Comparison of ENCODE assay signal across 10 cellular contexts in genomic region chrX:110156167-110156754, GRCh38.
DNase-seq lines count a peak whose midpoint lies in the region; FAIRE-seq and TF ChIP-seq lines count a peak whose summit lies in the region.
"Had no signal": no experiment of that assay in that cellular context is flagged by ENCODE, and none has a peak within 500 bp of the region (broad histone marks: within the 10 kb centered on the region; RNA-seq: fewer than 3 reads in every experiment).

No MANE protein-coding gene starts in this region.

- H3K27me3 ChIP-seq in parathyroid adenoma (ENCODE audit: control insufficient read depth, insufficient read depth, low read length): no peaks in the 10 kb centered on the region

- TF ChIP-seq CTCF in coronary artery (IDR thresholded peaks at IDR 0.05) (peak; percentile 36), parathyroid adenoma (IDR thresholded peaks at IDR 0.05) (peak; percentile 43)

- H2AFZ ChIP-seq in parathyroid adenoma: no peak overlapping the region

- H3K4me1 ChIP-seq in parathyroid adenoma: no peaks in the 10 kb centered on the region

- no peaks in the 10 kb centered on the region for H3K36me3 ChIP-seq in parathyroid adenoma (ENCODE audit: control insufficient read depth, insufficient read depth, low read length)

- H3K79me2 ChIP-seq in parathyroid adenoma: no peaks in the 10 kb centered on the region

- FAIRE-seq in urothelium cell line (lab: Jason Lieb, UNC): no peak

- H3K4me3 ChIP-seq in coronary artery: no peak overlapping the region
- no peak overlapping the region for H3K4me3 ChIP-seq in parathyroid adenoma (ENCODE audit: low read depth, low read length)

- no peak overlapping the region for H3K4me2 ChIP-seq in parathyroid adenoma (ENCODE audit: low read length)

- H3K9ac ChIP-seq in parathyroid adenoma: no peak overlapping the region

- peak; percentile 46 for DNase-seq in DMS53 (lab: John Stamatoyannopoulos, UW)
- no peak for DNase-seq in DMS53 treated with DMSO at 0.1 percent for 48 hours (lab: John Stamatoyannopoulos, UW; ENCODE audit: unreplicated experiment)
- peak; percentile 36 for DNase-seq in NAMALWA (ENCODE audit: low spot score)
- no peak for DNase-seq in coronary artery (ENCODE audit: low spot score)
- DNase-seq in urothelium cell line (ENCODE audit: low spot score): no peak
- DNase-seq in cerebellar cortex (ENCODE audit: low spot score): no peak
- DNase-seq in NCI-H1417 treated with DMSO at 0.1 percent for 48 hours (lab: John Stamatoyannopoulos, UW): no peak
- DNase-seq: 8988T; stimulated activated CD4-positive, alpha-beta T cell treated with anti-CD3 and anti-CD28 coated beads, Interleukin-4, amount 100 ng/mL, for 1 hour had no signal

- H3K27ac ChIP-seq in coronary artery: no peak overlapping the region
- no peak overlapping the region for H3K27ac ChIP-seq in parathyroid adenoma

- H3K9me3 ChIP-seq in parathyroid adenoma (ENCODE audit: control insufficient read depth, low read length): no peaks in the 10 kb centered on the region

Comparison
In these comparisons a context has a peak if more than half of its experiments do, and no peak if none do; other contexts are left out.
1. DNase-seq: peak in DMS53 (single experiment) and NAMALWA (single experiment); none in DMS53 treated with DMSO at 0.1 percent for 48 hours (single experiment), coronary artery (single experiment), urothelium cell line (single experiment), cerebellar cortex (single experiment) and NCI-H1417 treated with DMSO at 0.1 percent for 48 hours (single experiment).